ENCODE assay signal across 1 cellular context in the genomic region with DNA sequence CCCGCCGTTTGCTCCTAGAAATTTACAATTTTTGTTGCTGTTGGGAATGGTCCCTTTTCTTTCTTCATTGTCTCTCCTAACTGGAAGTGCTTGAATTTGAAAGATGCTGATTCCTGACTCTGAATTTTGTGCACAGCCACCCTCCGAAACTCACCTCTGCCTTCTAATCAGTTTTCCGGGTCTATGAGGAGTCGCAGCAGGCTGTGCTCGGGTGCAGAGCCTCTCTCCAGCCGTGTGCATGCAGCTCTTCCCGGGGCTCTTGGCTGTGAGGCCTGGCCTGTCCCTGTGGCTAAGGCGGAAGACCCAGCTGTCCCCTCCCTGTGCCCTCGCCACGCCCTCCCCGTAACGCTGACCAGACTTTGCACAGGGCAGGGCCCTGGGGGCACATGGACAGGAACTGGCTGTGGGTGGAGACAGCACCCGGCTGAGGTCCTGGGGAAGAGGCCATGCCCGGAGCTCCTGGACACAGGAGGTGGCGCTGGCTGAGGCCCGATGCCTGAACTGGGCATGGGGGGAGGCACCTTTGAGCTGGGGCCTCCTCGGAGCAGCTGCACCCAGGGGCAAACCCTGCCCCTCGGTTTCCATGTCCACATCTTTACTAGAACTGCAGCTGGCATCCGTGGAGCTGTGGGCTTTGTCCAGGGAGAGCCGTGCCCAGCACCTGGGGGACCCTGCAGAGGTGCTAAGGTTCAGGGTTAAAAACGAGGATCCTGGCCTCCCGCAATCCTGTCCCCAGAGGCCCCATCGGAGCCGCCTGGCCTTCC.
TF ChIP-seq lines count a peak whose summit lies in the region.

No MANE protein-coding gene starts in this region.

TF ChIP-seq in HepG2, 621 proteins besides CTCF, POLR2A, EP300 and RAD21 (continued from another document and continues in another):
- peak; percentile 39; the same call in 1 of the 2 replicates for TF ChIP-seq BHLHE40 (IDR thresholded peaks at IDR 0.05; ENCODE audit: low read length)
- peak; percentile 58 for TF ChIP-seq MEF2D (CRISPR knock-in tag; IDR thresholded peaks at IDR 0.05)
- no peak for TF ChIP-seq ISX (CRISPR knock-in tag; conservative IDR thresholded peaks at IDR 0.05)
- TF ChIP-seq SP4 (CRISPR knock-in tag; IDR thresholded peaks at IDR 0.05) = peak; percentile 77
- TF ChIP-seq ZNF263 (CRISPR knock-in tag; IDR thresholded peaks at IDR 0.05) = no peak
- TF ChIP-seq, protein P1, sequence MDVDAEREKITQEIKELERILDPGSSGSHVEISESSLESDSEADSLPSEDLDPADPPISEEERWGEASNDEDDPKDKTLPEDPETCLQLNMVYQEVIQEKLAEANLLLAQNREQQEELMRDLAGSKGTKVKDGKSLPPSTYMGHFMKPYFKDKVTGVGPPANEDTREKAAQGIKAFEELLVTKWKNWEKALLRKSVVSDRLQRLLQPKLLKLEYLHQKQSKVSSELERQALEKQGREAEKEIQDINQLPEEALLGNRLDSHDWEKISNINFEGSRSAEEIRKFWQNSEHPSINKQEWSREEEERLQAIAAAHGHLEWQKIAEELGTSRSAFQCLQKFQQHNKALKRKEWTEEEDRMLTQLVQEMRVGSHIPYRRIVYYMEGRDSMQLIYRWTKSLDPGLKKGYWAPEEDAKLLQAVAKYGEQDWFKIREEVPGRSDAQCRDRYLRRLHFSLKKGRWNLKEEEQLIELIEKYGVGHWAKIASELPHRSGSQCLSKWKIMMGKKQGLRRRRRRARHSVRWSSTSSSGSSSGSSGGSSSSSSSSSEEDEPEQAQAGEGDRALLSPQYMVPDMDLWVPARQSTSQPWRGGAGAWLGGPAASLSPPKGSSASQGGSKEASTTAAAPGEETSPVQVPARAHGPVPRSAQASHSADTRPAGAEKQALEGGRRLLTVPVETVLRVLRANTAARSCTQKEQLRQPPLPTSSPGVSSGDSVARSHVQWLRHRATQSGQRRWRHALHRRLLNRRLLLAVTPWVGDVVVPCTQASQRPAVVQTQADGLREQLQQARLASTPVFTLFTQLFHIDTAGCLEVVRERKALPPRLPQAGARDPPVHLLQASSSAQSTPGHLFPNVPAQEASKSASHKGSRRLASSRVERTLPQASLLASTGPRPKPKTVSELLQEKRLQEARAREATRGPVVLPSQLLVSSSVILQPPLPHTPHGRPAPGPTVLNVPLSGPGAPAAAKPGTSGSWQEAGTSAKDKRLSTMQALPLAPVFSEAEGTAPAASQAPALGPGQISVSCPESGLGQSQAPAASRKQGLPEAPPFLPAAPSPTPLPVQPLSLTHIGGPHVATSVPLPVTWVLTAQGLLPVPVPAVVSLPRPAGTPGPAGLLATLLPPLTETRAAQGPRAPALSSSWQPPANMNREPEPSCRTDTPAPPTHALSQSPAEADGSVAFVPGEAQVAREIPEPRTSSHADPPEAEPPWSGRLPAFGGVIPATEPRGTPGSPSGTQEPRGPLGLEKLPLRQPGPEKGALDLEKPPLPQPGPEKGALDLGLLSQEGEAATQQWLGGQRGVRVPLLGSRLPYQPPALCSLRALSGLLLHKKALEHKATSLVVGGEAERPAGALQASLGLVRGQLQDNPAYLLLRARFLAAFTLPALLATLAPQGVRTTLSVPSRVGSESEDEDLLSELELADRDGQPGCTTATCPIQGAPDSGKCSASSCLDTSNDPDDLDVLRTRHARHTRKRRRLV (CRISPR knock-in tag; IDR thresholded peaks at IDR 0.05) = peak; percentile 82; the same call in 1 of the 2 replicates
- 0 out of 2 replicates have a peak, but pooled peaks have one; percentile 47 for TF ChIP-seq ZMYM4 (CRISPR knock-in tag; IDR thresholded peaks at IDR 0.05)
- TF ChIP-seq NONO (IDR thresholded peaks at IDR 0.05) = no peak
- TF ChIP-seq NONO (CRISPR knock-in tag; conservative IDR thresholded peaks at IDR 0.05) = peak; percentile 95
- TF ChIP-seq HMG20B (CRISPR knock-in tag; conservative IDR thresholded peaks at IDR 0.05) = 0 out of 2 replicates have a peak, but pooled peaks have one; percentile 45
- TF ChIP-seq, protein P2, sequence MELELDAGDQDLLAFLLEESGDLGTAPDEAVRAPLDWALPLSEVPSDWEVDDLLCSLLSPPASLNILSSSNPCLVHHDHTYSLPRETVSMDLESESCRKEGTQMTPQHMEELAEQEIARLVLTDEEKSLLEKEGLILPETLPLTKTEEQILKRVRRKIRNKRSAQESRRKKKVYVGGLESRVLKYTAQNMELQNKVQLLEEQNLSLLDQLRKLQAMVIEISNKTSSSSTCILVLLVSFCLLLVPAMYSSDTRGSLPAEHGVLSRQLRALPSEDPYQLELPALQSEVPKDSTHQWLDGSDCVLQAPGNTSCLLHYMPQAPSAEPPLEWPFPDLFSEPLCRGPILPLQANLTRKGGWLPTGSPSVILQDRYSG (CRISPR knock-in tag; IDR thresholded peaks at IDR 0.05) = no peak
- TF ChIP-seq, protein P3, sequence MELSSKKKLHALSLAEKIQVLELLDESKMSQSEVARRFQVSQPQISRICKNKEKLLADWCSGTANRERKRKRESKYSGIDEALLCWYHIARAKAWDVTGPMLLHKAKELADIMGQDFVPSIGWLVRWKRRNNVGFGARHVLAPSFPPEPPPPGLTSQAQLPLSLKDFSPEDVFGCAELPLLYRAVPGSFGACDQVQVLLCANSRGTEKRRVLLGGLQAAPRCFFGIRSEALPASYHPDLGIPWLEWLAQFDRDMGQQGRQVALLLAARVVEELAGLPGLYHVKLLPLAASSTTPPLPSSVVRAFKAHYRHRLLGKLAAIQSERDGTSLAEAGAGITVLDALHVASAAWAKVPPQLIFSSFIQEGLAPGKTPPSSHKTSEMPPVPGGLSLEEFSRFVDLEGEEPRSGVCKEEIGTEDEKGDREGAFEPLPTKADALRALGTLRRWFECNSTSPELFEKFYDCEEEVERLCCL (CRISPR knock-in tag; IDR thresholded peaks at IDR 0.05; ENCODE audit: borderline replicate concordance) = no peak; the same call in 1 of the 2 replicates
- no peak for TF ChIP-seq TBL1XR1 (IDR thresholded peaks at IDR 0.05; ENCODE audit: borderline replicate concordance, low read length, partially characterized antibody)
- TF ChIP-seq KAT2B (IDR thresholded peaks at IDR 0.05; ENCODE audit: borderline replicate concordance, low read depth, low read length) = no peak
- TF ChIP-seq ZNF660 (CRISPR knock-in tag; IDR thresholded peaks at IDR 0.05; ENCODE audit: borderline replicate concordance, low read depth) = no peak
- TF ChIP-seq PAX8 (CRISPR knock-in tag; IDR thresholded peaks at IDR 0.05; ENCODE audit: borderline replicate concordance) = peak; percentile 56; the same call in 1 of the 2 replicates
- no peak; the same call in 1 of the 2 replicates for TF ChIP-seq ZNF143 (CRISPR knock-in tag; IDR thresholded peaks at IDR 0.05)
- TF ChIP-seq ZBTB7A (CRISPR knock-in tag; IDR thresholded peaks at IDR 0.05) = 0 out of 2 replicates have a peak, but pooled peaks have one; percentile 31
- no peak for TF ChIP-seq XBP1 (CRISPR knock-in tag; IDR thresholded peaks at IDR 0.05)
- TF ChIP-seq ZNF282 (IDR thresholded peaks at IDR 0.05; ENCODE audit: partially characterized antibody) = no peak
- TF ChIP-seq HOXA9 (CRISPR knock-in tag; IDR thresholded peaks at IDR 0.05; ENCODE audit: borderline replicate concordance) = peak; percentile 90; the same call in 1 of the 2 replicates
- no peak for TF ChIP-seq TCF7L2 (IDR thresholded peaks at IDR 0.05; ENCODE audit: low read depth, low read length)
- TF ChIP-seq, protein P4, sequence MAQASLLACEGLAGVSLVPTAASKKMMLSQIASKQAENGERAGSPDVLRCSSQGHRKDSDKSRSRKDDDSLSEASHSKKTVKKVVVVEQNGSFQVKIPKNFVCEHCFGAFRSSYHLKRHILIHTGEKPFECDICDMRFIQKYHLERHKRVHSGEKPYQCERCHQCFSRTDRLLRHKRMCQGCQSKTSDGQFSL (CRISPR knock-in tag; IDR thresholded peaks at IDR 0.05) = peak; percentile 61
- no peak for TF ChIP-seq ZNF326 (CRISPR knock-in tag; IDR thresholded peaks at IDR 0.05; ENCODE audit: borderline replicate concordance)
- no peak for TF ChIP-seq ZNF644 (CRISPR knock-in tag; IDR thresholded peaks at IDR 0.05; ENCODE audit: low read depth)
- TF ChIP-seq PAF1 (CRISPR knock-in tag; IDR thresholded peaks at IDR 0.05) = no peak
- peak; percentile 84 for TF ChIP-seq HDAC2 (CRISPR knock-in tag; IDR thresholded peaks at IDR 0.05)
- no peak for TF ChIP-seq MAF1 (CRISPR knock-in tag; IDR thresholded peaks at IDR 0.05; ENCODE audit: borderline replicate concordance)
- no peak for TF ChIP-seq ATF7 (IDR thresholded peaks at IDR 0.05)
- TF ChIP-seq ATF7 (CRISPR knock-in tag; IDR thresholded peaks at IDR 0.05) = peak; percentile 60; the same call in 1 of the 2 replicates
- no peak for TF ChIP-seq NR3C1 (CRISPR knock-in tag; IDR thresholded peaks at IDR 0.05)
- TF ChIP-seq ELF4 (CRISPR knock-in tag; IDR thresholded peaks at IDR 0.05; ENCODE audit: borderline replicate concordance) = no peak
- TF ChIP-seq, protein P5, sequence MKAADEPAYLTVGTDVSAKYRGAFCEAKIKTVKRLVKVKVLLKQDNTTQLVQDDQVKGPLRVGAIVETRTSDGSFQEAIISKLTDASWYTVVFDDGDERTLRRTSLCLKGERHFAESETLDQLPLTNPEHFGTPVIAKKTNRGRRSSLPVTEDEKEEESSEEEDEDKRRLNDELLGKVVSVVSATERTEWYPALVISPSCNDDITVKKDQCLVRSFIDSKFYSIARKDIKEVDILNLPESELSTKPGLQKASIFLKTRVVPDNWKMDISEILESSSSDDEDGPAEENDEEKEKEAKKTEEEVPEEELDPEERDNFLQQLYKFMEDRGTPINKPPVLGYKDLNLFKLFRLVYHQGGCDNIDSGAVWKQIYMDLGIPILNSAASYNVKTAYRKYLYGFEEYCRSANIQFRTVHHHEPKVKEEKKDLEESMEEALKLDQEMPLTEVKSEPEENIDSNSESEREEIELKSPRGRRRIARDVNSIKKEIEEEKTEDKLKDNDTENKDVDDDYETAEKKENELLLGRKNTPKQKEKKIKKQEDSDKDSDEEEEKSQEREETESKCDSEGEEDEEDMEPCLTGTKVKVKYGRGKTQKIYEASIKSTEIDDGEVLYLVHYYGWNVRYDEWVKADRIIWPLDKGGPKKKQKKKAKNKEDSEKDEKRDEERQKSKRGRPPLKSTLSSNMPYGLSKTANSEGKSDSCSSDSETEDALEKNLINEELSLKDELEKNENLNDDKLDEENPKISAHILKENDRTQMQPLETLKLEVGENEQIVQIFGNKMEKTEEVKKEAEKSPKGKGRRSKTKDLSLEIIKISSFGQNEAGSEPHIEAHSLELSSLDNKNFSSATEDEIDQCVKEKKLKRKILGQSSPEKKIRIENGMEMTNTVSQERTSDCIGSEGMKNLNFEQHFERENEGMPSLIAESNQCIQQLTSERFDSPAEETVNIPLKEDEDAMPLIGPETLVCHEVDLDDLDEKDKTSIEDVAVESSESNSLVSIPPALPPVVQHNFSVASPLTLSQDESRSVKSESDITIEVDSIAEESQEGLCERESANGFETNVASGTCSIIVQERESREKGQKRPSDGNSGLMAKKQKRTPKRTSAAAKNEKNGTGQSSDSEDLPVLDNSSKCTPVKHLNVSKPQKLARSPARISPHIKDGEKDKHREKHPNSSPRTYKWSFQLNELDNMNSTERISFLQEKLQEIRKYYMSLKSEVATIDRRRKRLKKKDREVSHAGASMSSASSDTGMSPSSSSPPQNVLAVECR (CRISPR knock-in tag; IDR thresholded peaks at IDR 0.05; ENCODE audit: borderline replicate concordance) = peak; percentile 94
- no peak for TF ChIP-seq JUND (CRISPR knock-in tag; IDR thresholded peaks at IDR 0.05)
- TF ChIP-seq KLF9 (CRISPR knock-in tag; IDR thresholded peaks at IDR 0.05; ENCODE audit: low read depth) = 0 out of 2 replicates have a peak, but pooled peaks have one; percentile 61
- TF ChIP-seq ZNF17 (CRISPR knock-in tag; IDR thresholded peaks at IDR 0.05) = no peak
- TF ChIP-seq ZNF232 (CRISPR knock-in tag; IDR thresholded peaks at IDR 0.05; ENCODE audit: borderline replicate concordance) = no peak
- no peak for TF ChIP-seq CENPX (CRISPR knock-in tag; IDR thresholded peaks at IDR 0.05)
- peak; percentile 94 for TF ChIP-seq ZNF451 (CRISPR knock-in tag; IDR thresholded peaks at IDR 0.05)
- TF ChIP-seq ZNF883 (CRISPR knock-in tag; IDR thresholded peaks at IDR 0.05; ENCODE audit: not compliant biosample characterization) = peak; percentile 47
- no peak for TF ChIP-seq LCORL (IDR thresholded peaks at IDR 0.05)
- TF ChIP-seq LCORL (CRISPR knock-in tag; IDR thresholded peaks at IDR 0.05) = peak; percentile 87
- peak; percentile 59 for TF ChIP-seq SRSF1 (optimal IDR thresholded peaks at IDR 0.05; ENCODE audit: low read depth, low read length)
- TF ChIP-seq MEIS1 (CRISPR knock-in tag; IDR thresholded peaks at IDR 0.05; ENCODE audit: borderline replicate concordance) = no peak; the same call in none of the 2 replicates
- TF ChIP-seq ZNF563 (CRISPR knock-in tag; IDR thresholded peaks at IDR 0.05) = no peak
- TF ChIP-seq ZNF567 (CRISPR knock-in tag; IDR thresholded peaks at IDR 0.05; ENCODE audit: borderline replicate concordance) = no peak
- TF ChIP-seq FOXA3 (CRISPR knock-in tag; IDR thresholded peaks at IDR 0.05) = peak; percentile 79
- TF ChIP-seq SMC3 (IDR thresholded peaks at IDR 0.05; ENCODE audit: low read length) = no peak
- TF ChIP-seq RFX3 (CRISPR knock-in tag; IDR thresholded peaks at IDR 0.05) = peak; percentile 31; the same call in 1 of the 2 replicates
- TF ChIP-seq, protein P6, sequence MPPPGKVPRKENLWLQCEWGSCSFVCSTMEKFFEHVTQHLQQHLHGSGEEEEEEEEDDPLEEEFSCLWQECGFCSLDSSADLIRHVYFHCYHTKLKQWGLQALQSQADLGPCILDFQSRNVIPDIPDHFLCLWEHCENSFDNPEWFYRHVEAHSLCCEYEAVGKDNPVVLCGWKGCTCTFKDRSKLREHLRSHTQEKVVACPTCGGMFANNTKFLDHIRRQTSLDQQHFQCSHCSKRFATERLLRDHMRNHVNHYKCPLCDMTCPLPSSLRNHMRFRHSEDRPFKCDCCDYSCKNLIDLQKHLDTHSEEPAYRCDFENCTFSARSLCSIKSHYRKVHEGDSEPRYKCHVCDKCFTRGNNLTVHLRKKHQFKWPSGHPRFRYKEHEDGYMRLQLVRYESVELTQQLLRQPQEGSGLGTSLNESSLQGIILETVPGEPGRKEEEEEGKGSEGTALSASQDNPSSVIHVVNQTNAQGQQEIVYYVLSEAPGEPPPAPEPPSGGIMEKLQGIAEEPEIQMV (CRISPR knock-in tag; IDR thresholded peaks at IDR 0.05; ENCODE audit: low read depth) = no peak; the same call in 1 of the 2 replicates
- TF ChIP-seq, protein P7, sequence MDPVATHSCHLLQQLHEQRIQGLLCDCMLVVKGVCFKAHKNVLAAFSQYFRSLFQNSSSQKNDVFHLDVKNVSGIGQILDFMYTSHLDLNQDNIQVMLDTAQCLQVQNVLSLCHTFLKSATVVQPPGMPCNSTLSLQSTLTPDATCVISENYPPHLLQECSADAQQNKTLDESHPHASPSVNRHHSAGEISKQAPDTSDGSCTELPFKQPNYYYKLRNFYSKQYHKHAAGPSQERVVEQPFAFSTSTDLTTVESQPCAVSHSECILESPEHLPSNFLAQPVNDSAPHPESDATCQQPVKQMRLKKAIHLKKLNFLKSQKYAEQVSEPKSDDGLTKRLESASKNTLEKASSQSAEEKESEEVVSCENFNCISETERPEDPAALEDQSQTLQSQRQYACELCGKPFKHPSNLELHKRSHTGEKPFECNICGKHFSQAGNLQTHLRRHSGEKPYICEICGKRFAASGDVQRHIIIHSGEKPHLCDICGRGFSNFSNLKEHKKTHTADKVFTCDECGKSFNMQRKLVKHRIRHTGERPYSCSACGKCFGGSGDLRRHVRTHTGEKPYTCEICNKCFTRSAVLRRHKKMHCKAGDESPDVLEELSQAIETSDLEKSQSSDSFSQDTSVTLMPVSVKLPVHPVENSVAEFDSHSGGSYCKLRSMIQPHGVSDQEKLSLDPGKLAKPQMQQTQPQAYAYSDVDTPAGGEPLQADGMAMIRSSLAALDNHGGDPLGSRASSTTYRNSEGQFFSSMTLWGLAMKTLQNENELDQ (CRISPR knock-in tag; IDR thresholded peaks at IDR 0.05; ENCODE audit: borderline replicate concordance) = 0 out of 2 replicates have a peak, but pooled peaks have one; percentile 31
- TF ChIP-seq FOSL2 (CRISPR knock-in tag; IDR thresholded peaks at IDR 0.05) = peak; percentile 65; the same call in 1 of the 2 replicates
- TF ChIP-seq ZNF772 (CRISPR knock-in tag; IDR thresholded peaks at IDR 0.05) = peak; percentile 82
